In genomic region chr11:78860720-78861422, GRCh38 we compare ENCODE assay signal across 13 cellular contexts.
DNase-seq lines count a peak whose midpoint lies in the region; ATAC-seq, FAIRE-seq and TF ChIP-seq lines count a peak whose summit lies in the region.
"Had no signal": no experiment of that assay in that cellular context is flagged by ENCODE, and none has a peak within 500 bp of the region (broad histone marks: within the 10 kb centered on the region; RNA-seq: fewer than 3 reads in every experiment).

No MANE protein-coding gene starts in this region.

- no peak overlapping the region for H3K27ac ChIP-seq in HepG2 (ENCODE audit: extremely low read length, insufficient read depth, low read length)
- no peak overlapping the region for H3K27ac ChIP-seq in right lobe of liver
- H3K27ac ChIP-seq: BLaER1 had no signal

- ATAC-seq in HepG2: no peak
- no peak for ATAC-seq in right lobe of liver
- no peak for ATAC-seq in HG02938 (IDR thresholded peaks at IDR 0.05; ENCODE audit: unreplicated experiment)
- ATAC-seq in HG03571 (IDR thresholded peaks at IDR 0.05; ENCODE audit: unreplicated experiment): no peak
- ATAC-seq in HG02973 (IDR thresholded peaks at IDR 0.05; ENCODE audit: unreplicated experiment): no peak

- TF ChIP-seq RAD21 in HepG2 (CRISPR knock-in tag; IDR thresholded peaks at IDR 0.05): no peak

- H3K27me3 ChIP-seq in HepG2 (ENCODE audit: control insufficient read depth in 1 of 2, insufficient read depth in 2 of 2, low read length in 2 of 2) (no peaks in the 10 kb centered on the region), right lobe of liver (no peaks in the 10 kb centered on the region)
- H3K27me3 ChIP-seq: BLaER1 had no signal

- H3K4me1 ChIP-seq in HepG2 (ENCODE audit: insufficient read depth, low read length) (no peaks in the 10 kb centered on the region), right lobe of liver (no peaks in the 10 kb centered on the region)

- in situ Hi-C loops in HepG2 (cut with HindIII; ENCODE audit: extremely low pct_ligation_motif_present, low pct_unique_long_range_greater_than_20kb): no loop called here

- H3K4me2 ChIP-seq in HepG2 (ENCODE audit: low read depth, low read length): no peak overlapping the region
- H3K4me2 ChIP-seq: BLaER1 had no signal

- no peak for FAIRE-seq in HepG2 (lab: Jason Lieb, UNC)

- POLR2A ChIA-PET in HepG2 (lab: Yijun Ruan, JAX): no interaction called here

- H3K9ac ChIP-seq in HepG2 (ENCODE audit: insufficient read depth, low read depth, low read length): no peak overlapping the region
- H3K9ac ChIP-seq: BLaER1 had no signal

- intact Hi-C loops in HepG2 (cut with micrococcal nuclease; ENCODE audit: unreplicated experiment): no loop called here
- intact Hi-C loops in right lobe of liver (cut with DNase I): no loop called here

- H4K20me1 ChIP-seq in HepG2 (ENCODE audit: insufficient read depth, low read length): no peaks in the 10 kb centered on the region
- H4K20me1 ChIP-seq: BLaER1 had no signal

- no peaks in the 10 kb centered on the region for H3K9me3 ChIP-seq in HepG2 (ENCODE audit: low read length)
- no peaks in the 10 kb centered on the region for H3K9me3 ChIP-seq in right lobe of liver
- H3K9me3 ChIP-seq: BLaER1 had no signal

- TF ChIP-seq POLR2A in HepG2 (IDR thresholded peaks at IDR 0.05; ENCODE audit: insufficient read depth in 1 of 2, low read depth in 2 of 2, low read length in 2 of 2) (no peak), right lobe of liver (IDR thresholded peaks at IDR 0.05) (no peak)

- DNase-seq in HepG2 (ENCODE audit: low spot score) (no peak), right lobe of liver (no peak), epithelial cell of esophagus (ENCODE audit: low read depth) (peak; percentile 57), NCI-H446 (lab: John Stamatoyannopoulos, UW) (no peak)
- DNase-seq: effector CD8-positive, alpha-beta T cell; stimulated activated CD4-positive, alpha-beta T cell treated with anti-CD3 and anti-CD28 coated beads, Interleukin-4, amount 100 ng/mL, for 1 hour; stimulated activated naive CD4-positive, alpha-beta T cell treated with Interleukin-2 at 50 U/mL for 16 hours; T-helper 1 cell had no signal

- no peaks in the 10 kb centered on the region for H3K36me3 ChIP-seq in HepG2 (replicated peaks in 1 of 2; ENCODE audit: control insufficient read depth in 1 of 2, insufficient read depth in 2 of 2, low read length in 2 of 2)
- no peaks in the 10 kb centered on the region for H3K36me3 ChIP-seq in right lobe of liver

- CTCF ChIA-PET in HepG2 (lab: Yijun Ruan, JAX; ENCODE audit: low intra/inter-chr PET ratio, low total read pairs): no interaction called here

- TF ChIP-seq CTCF in HepG2 (CRISPR knock-in tag; IDR thresholded peaks at IDR 0.05) (no peak), right lobe of liver (IDR thresholded peaks at IDR 0.05) (no peak), epithelial cell of esophagus (IDR thresholded peaks at IDR 0.05; ENCODE audit: insufficient read depth, low read depth, low read length, missing control alignments) (no peak)

- H3K4me3 ChIP-seq in HepG2 (replicated peaks in 1 of 3; ENCODE audit: insufficient read depth in 1 of 3, low read depth in 2 of 3, low read length in 3 of 3) (no peak overlapping the region), right lobe of liver (no peak overlapping the region), epithelial cell of esophagus (ENCODE audit: low read length) (no peak overlapping the region)
- H3K4me3 ChIP-seq: BLaER1 had no signal

- WGBS in HepG2 (ENCODE audit: low lambda C conversion rate): 12% methylated on average over 5 of the region's 5 CpGs
- WGBS in right lobe of liver (ENCODE audit: insufficient coverage, low coverage, low lambda C conversion rate, missing lambda C conversion rate): 47% methylated on average over 5 of the region's 5 CpGs

- H2AFZ ChIP-seq in HepG2 (ENCODE audit: low read length): no peak overlapping the region

- BruUV-seq in HepG2 (replicated peaks; lab: Mats Ljungman, UMichigan): no TSS peak

- TF ChIP-seq EP300 in HepG2 (IDR thresholded peaks at IDR 0.05; ENCODE audit: low read depth in 2 of 2, low read length in 2 of 2) (no peak), HepG2 (CRISPR knock-in tag; IDR thresholded peaks at IDR 0.05; ENCODE audit: borderline replicate concordance) (no peak)

- H3K79me2 ChIP-seq in HepG2 (ENCODE audit: insufficient read depth, low read length): no peaks in the 10 kb centered on the region

TF ChIP-seq in HepG2, 621 proteins besides CTCF, POLR2A, EP300 and RAD21 (continues in another document):
- TF ChIP-seq LBX2 (CRISPR knock-in tag; IDR thresholded peaks at IDR 0.05; ENCODE audit: borderline replicate concordance) (no peak), ZNF746 (CRISPR knock-in tag; IDR thresholded peaks at IDR 0.05) (no peak), ZNF431 (CRISPR knock-in tag; IDR thresholded peaks at IDR 0.05; ENCODE audit: borderline replicate concordance, low read depth) (no peak), ZNF614 (CRISPR knock-in tag; IDR thresholded peaks at IDR 0.05; ENCODE audit: borderline replicate concordance) (no peak), MIER2 (CRISPR knock-in tag; IDR thresholded peaks at IDR 0.05) (peak; percentile 94), NFE2L2 (IDR thresholded peaks at IDR 0.05; ENCODE audit: low read length) (no peak), REST (IDR thresholded peaks at IDR 0.05; ENCODE audit: borderline replicate concordance in 1 of 2, low read depth in 1 of 2, low read length in 2 of 2) (peak; percentile 59 to 93)

TF ChIP-seq in PFSK-1, 5 proteins besides CTCF, POLR2A, EP300 and RAD21:
- peak; percentile 94 to 100 for TF ChIP-seq REST (IDR thresholded peaks at IDR 0.05; ENCODE audit: insufficient read depth in 1 of 2, low read depth in 2 of 2, low read length in 2 of 2)
- no peak for TF ChIP-seq POLR2AphosphoS5 (IDR thresholded peaks at IDR 0.05; ENCODE audit: low read depth, low read length)
- peak; percentile 87; the same call in 1 of the 2 replicates for TF ChIP-seq SIN3A (IDR thresholded peaks at IDR 0.05; ENCODE audit: borderline replicate concordance, insufficient read depth, low read length)
